In genomic region chr15:45441036-45441435, GRCh38 we compare ENCODE assay signal across 17 cellular contexts.
A peak's percentile ranks its signal among the peaks of the same experiment; 100 is the strongest.
DNase-seq lines count a peak whose midpoint lies in the region; ATAC-seq, FAIRE-seq and TF ChIP-seq lines count a peak whose summit lies in the region.
"Had no signal": no experiment of that assay in that cellular context is flagged by ENCODE, and none has a peak within 500 bp of the region (broad histone marks: within the 10 kb centered on the region; RNA-seq: fewer than 3 reads in every experiment).

No MANE protein-coding gene starts in this region.

- TF ChIP-seq POLR2A in A549 (IDR thresholded peaks at IDR 0.05; ENCODE audit: low read length): no peak
- TF ChIP-seq POLR2A in transverse colon (IDR thresholded peaks at IDR 0.05): no peak

- H3K9ac ChIP-seq in mucosa of rectum (ENCODE audit: low read depth in 1 of 2, low read length in 2 of 2) (peak overlapping the region; percentile 54 to 55), MM.1S (ENCODE audit: low read length) (no peak overlapping the region)

- peaks cover 39% of the 10 kb centered on the region for H3K4me1 ChIP-seq in A549
- H3K4me1 ChIP-seq in mucosa of rectum (ENCODE audit: control insufficient read depth in 2 of 2, insufficient read depth in 2 of 2, low read length in 2 of 2): peaks cover 29 to 55% of the 10 kb centered on the region in 2 donors
- peaks cover 10 to 60% (median 45%) of the 10 kb centered on the region in 4 donors for H3K4me1 ChIP-seq in transverse colon
- 0 out of 2 replicates have a peak, but pooled peaks cover 3% of the 10 kb centered on the region for H3K4me1 ChIP-seq in MM.1S (ENCODE audit: low read length)

- H3K36me3 Mint-ChIP-seq in WTC11: no peaks in the 10 kb centered on the region
- H3K36me3 Mint-ChIP-seq: CD4-positive, alpha-beta memory T cell had no signal

- no peaks in the 10 kb centered on the region for H3K9me2 ChIP-seq in MM.1S (replicated peaks; ENCODE audit: insufficient read depth, low read length)

- no peak overlapping the region for H3K4me3 Mint-ChIP-seq in WTC11
- H3K4me3 Mint-ChIP-seq: B cell; CD4-positive, alpha-beta memory T cell had no signal

- H3K27ac Mint-ChIP-seq in WTC11: no peak overlapping the region
- H3K27ac Mint-ChIP-seq: B cell; CD4-positive, alpha-beta memory T cell had no signal

- H3K27me3 Mint-ChIP-seq in WTC11 (ENCODE audit: low read depth): peaks cover 24% of the 10 kb centered on the region
- H3K27me3 Mint-ChIP-seq: CD4-positive, alpha-beta memory T cell had no signal

- H3K9me3 ChIP-seq in A549 (no peaks in the 10 kb centered on the region), mucosa of rectum (ENCODE audit: control insufficient read depth in 2 of 2, low read length in 2 of 2) (no peaks in the 10 kb centered on the region), transverse colon (no peaks in the 10 kb centered on the region), MM.1S (replicated peaks; ENCODE audit: insufficient read depth, low read length) (no peaks in the 10 kb centered on the region)
- H3K9me3 ChIP-seq: HAP-1 had no signal

- H3K27me3 ChIP-seq in mucosa of rectum (ENCODE audit: control insufficient read depth in 2 of 2, insufficient read depth in 2 of 2, low read length in 2 of 2): no peaks in the 10 kb centered on the region
- H3K27me3 ChIP-seq in transverse colon: no peaks in the 10 kb centered on the region
- H3K27me3 ChIP-seq in MM.1S (replicated peaks; ENCODE audit: insufficient read depth, low read length): no peaks in the 10 kb centered on the region

- H3K79me2 ChIP-seq in MM.1S (ENCODE audit: low read length): no peaks in the 10 kb centered on the region

- no peak for FAIRE-seq in A549 (lab: Jason Lieb, UNC)
- FAIRE-seq: D721Med, H1 had no signal

- H2AFZ ChIP-seq in MM.1S (ENCODE audit: low read length): no peak overlapping the region

- H4K20me1 ChIP-seq in MM.1S (ENCODE audit: insufficient read depth, low read length): no peaks in the 10 kb centered on the region

- peaks cover 9% of the 10 kb centered on the region for H3K4me1 Mint-ChIP-seq in WTC11
- H3K4me1 Mint-ChIP-seq: B cell; CD4-positive, alpha-beta memory T cell had no signal

- no peak for TF ChIP-seq CTCF in A549 (IDR thresholded peaks at IDR 0.05)
- TF ChIP-seq CTCF in WTC11 (IDR thresholded peaks at IDR 0.05): no peak
- no peak for TF ChIP-seq CTCF in transverse colon (IDR thresholded peaks at IDR 0.05)
- no peak for TF ChIP-seq CTCF in MM.1S (IDR thresholded peaks at IDR 0.05; ENCODE audit: low read length)

- H3K4me2 ChIP-seq in A549 (peak overlapping the region; percentile 16; the same call in 1 of the 3 replicates), MM.1S (ENCODE audit: low read depth, low read length) (no peak overlapping the region)

- POLR2A ChIA-PET in A549 (lab: Yijun Ruan, JAX): no interaction called here
- POLR2A ChIA-PET in WTC11 (lab: Charles Lee): no interaction called here

- no peaks in the 10 kb centered on the region for H3K36me3 ChIP-seq in mucosa of rectum (ENCODE audit: control insufficient read depth in 2 of 2, insufficient read depth in 2 of 2, low read length in 2 of 2)
- H3K36me3 ChIP-seq in transverse colon: no peaks in the 10 kb centered on the region
- no peaks in the 10 kb centered on the region for H3K36me3 ChIP-seq in MM.1S (replicated peaks; ENCODE audit: insufficient read depth, low read length)
- H3K36me3 ChIP-seq: HAP-1 had no signal

- no peak for ATAC-seq in A549
- no peak for ATAC-seq in WTC11

- no peaks in the 10 kb centered on the region for H3F3A ChIP-seq in MM.1S (ENCODE audit: insufficient read depth, low read length)

- CTCF ChIA-PET in A549 (lab: Yijun Ruan, JAX) (no interaction called here), WTC11 (lab: Charles Lee) (interaction anchor here (1.0 kb wide), 1 partner anchor 12 kb away, joined by 3 read pairs; no protein-coding TSS in a partner anchor)

- TF ChIP-seq RAD21 in A549 (conservative IDR thresholded peaks at IDR 0.05 in 1 of 2, IDR thresholded peaks at IDR 0.05 in 1 of 2): no peak

- in situ Hi-C loops in transverse colon (cut with MboI; ENCODE audit: low pct_ligation_motif_present in 1 of 4, low pct_unique_long_range_greater_than_20kb in 1 of 4, low sequenced_read_pairs in 3 of 4): no loop called here

- DNase-seq in A549 (ENCODE audit: low read depth in 1 of 2, low spot score in 1 of 2) (no peak), WTC11 (ENCODE audit: low spot score) (no peak), transverse colon (no peak), amniotic stem cell (lab: John Stamatoyannopoulos, UW) (no peak), middle frontal gyrus (ENCODE audit: extremely low spot score, low spot score) (no peak), MM.1S (no peak)
- DNase-seq: 8988T; C1 segment of cervical spinal cord; CD4-positive, alpha-beta memory T cell; DMS153; EL; GF-D8 had no signal

- no peaks in the 10 kb centered on the region for H3K9me3 Mint-ChIP-seq in WTC11
- H3K9me3 Mint-ChIP-seq: CD4-positive, alpha-beta memory T cell had no signal

- H3K4me3 ChIP-seq in A549 (no peak overlapping the region), mucosa of rectum (ENCODE audit: low read length in 2 of 2) (peak overlapping the region in 1 of 2 donors; percentile 69), transverse colon (peak overlapping the region in 2 of 4 donors; percentile 22 to 28), MM.1S (ENCODE audit: low read length) (no peak overlapping the region)
- H3K4me3 ChIP-seq: HAP-1 had no signal

- intact Hi-C loops in transverse colon (cut with DNase I; ENCODE audit: low total_unique reads): no loop called here

- H3K27ac ChIP-seq in A549: no peak overlapping the region
- peak overlapping the region; percentile 47 to 60 for H3K27ac ChIP-seq in mucosa of rectum (ENCODE audit: low read depth in 2 of 2, low read length in 2 of 2)
- peak overlapping the region; percentile 81 to 84 (median 82) for H3K27ac ChIP-seq in transverse colon
- H3K27ac ChIP-seq in MM.1S (ENCODE audit: low read length): no peak overlapping the region

- TF ChIP-seq EP300 in A549 (IDR thresholded peaks at IDR 0.05) (no peak), transverse colon (IDR thresholded peaks at IDR 0.05; ENCODE audit: low read depth) (no peak)

TF ChIP-seq in A549, 52 proteins besides CTCF, POLR2A, EP300 and RAD21:
- TF ChIP-seq TFCP2L1 (CRISPR knock-in tag; IDR thresholded peaks at IDR 0.05) (no peak), ZSCAN20 (CRISPR knock-in tag; IDR thresholded peaks at IDR 0.05) (no peak), NFE2L2 (conservative IDR thresholded peaks at IDR 0.05; ENCODE audit: low read length) (no peak), HOXB5 (CRISPR knock-in tag; IDR thresholded peaks at IDR 0.05) (no peak), PBX3 (IDR thresholded peaks at IDR 0.05) (no peak), RFX5 (IDR thresholded peaks at IDR 0.05) (no peak)

TF ChIP-seq in WTC11, 78 proteins besides CTCF, POLR2A, EP300 and RAD21:
- peak; percentile 99 for TF ChIP-seq HMGA2 (CRISPR knock-in tag; IDR thresholded peaks at IDR 0.05)
- TF ChIP-seq, protein P1, sequence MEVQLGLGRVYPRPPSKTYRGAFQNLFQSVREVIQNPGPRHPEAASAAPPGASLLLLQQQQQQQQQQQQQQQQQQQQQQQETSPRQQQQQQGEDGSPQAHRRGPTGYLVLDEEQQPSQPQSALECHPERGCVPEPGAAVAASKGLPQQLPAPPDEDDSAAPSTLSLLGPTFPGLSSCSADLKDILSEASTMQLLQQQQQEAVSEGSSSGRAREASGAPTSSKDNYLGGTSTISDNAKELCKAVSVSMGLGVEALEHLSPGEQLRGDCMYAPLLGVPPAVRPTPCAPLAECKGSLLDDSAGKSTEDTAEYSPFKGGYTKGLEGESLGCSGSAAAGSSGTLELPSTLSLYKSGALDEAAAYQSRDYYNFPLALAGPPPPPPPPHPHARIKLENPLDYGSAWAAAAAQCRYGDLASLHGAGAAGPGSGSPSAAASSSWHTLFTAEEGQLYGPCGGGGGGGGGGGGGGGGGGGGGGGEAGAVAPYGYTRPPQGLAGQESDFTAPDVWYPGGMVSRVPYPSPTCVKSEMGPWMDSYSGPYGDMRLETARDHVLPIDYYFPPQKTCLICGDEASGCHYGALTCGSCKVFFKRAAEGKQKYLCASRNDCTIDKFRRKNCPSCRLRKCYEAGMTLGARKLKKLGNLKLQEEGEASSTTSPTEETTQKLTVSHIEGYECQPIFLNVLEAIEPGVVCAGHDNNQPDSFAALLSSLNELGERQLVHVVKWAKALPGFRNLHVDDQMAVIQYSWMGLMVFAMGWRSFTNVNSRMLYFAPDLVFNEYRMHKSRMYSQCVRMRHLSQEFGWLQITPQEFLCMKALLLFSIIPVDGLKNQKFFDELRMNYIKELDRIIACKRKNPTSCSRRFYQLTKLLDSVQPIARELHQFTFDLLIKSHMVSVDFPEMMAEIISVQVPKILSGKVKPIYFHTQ (CRISPR knock-in tag; IDR thresholded peaks at IDR 0.05): no peak
TF ChIP-seq in WTC11: peak in this region for 1.

Comparison
In these comparisons a context has a peak if more than half of its experiments do, and no peak if none do; other contexts are left out.
1. H3K27ac ChIP-seq: peak in mucosa of rectum (2 of 2) and transverse colon (4 of 4); none in A549 (0 of 2) and MM.1S (single experiment).